ENCODE assay signal across 23 cellular contexts in the genomic region with DNA sequence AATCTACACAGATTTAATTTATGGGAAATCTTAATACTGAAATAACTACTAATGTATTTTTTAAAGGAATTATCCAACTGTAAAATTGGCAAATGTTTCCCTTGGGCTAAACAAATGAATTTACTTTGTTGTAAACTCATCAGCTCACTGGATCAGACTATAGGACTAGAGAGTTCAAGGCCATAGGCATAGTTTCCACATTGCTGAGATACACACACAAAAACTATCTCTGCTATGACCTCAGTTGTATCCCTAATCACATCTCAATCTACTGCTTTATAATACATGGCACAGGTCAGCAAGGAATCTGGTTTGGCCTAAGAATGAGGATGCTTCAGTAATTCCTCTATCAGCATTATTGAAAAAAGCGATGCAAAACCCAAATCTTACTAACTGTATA.
A peak's percentile ranks its signal among the peaks of the same experiment; 100 is the strongest.
DNase-seq lines count a peak whose midpoint lies in the region; ATAC-seq and TF ChIP-seq lines count a peak whose summit lies in the region.
"Had no signal": no experiment of that assay in that cellular context is flagged by ENCODE, and none has a peak within 500 bp of the region (broad histone marks: within the 10 kb centered on the region; RNA-seq: fewer than 3 reads in every experiment).

No MANE protein-coding gene starts in this region.

- POLR2A ChIA-PET in IMR-90 (lab: Charles Lee; ENCODE audit: unreplicated experiment) = no interaction called here

- H4K8ac ChIP-seq in IMR-90 (ENCODE audit: low read depth in 2 of 2, low read length in 2 of 2) = peak overlapping the region in 1 of 2 experiments; percentile 12; a peak in 1 of 4 replicates

- no peak for TF ChIP-seq RAD21 in IMR-90 (IDR thresholded peaks at IDR 0.05; ENCODE audit: low read length)

- no peaks in the 10 kb centered on the region for H3K27me3 Mint-ChIP-seq in activated CD8-positive, alpha-beta memory T cell treated with anti-CD3 and anti-CD28 coated beads, Interleukin-2, amount 10 ng/mL, durations not matched to agents 7 days and 5 days
- H3K27me3 Mint-ChIP-seq in activated T-helper 17 cell treated with anti-CD3 and anti-CD28 coated beads, Interleukin-2, amount 50 U/mL, for 72 hours = no peaks in the 10 kb centered on the region

- dilution Hi-C loops in IMR-90 (cut with HindIII; ENCODE audit: low sequenced_read_pairs, unreplicated experiment) = no loop called here

- DNase-seq in NCI-H1417 (lab: John Stamatoyannopoulos, UW) (peak in 2 of 3 experiments; percentile 20 to 85), NCI-H1417 treated with DMSO at 0.1 percent for 48 hours (lab: John Stamatoyannopoulos, UW) (no peak), IMR-90 (no peak), NOMO-1 (lab: John Stamatoyannopoulos, UW; ENCODE audit: unreplicated experiment in 2 of 2) (no peak)
- no peak for DNase-seq in activated CD8-positive, alpha-beta memory T cell treated with anti-CD3 and anti-CD28 coated beads, Interleukin-2, amount 10 ng/mL, durations not matched to agents 7 days and 5 days
- DNase-seq in activated CD8-positive, alpha-beta memory T cell treated with anti-CD3 and anti-CD28 coated beads, Interleukin-2, amount 50 U/mL, for 48 hours = no peak
- DNase-seq: ACHN, C1 segment of cervical spinal cord, DMS53, EL, GF-D8, MM.1S, NCI-H1048, NCI-H1436 treated with DMSO at 0.1 percent for 48 hours, NCI-H1930, NCI-H226, NCI-H510A treated with DMSO at 0.1 percent for 48 hours, NCI-H774, PC-3, Right ventricle myocardium superior had no signal

- peaks cover 7% of the 10 kb centered on the region for H3K9me3 Mint-ChIP-seq in activated CD8-positive, alpha-beta memory T cell treated with anti-CD3 and anti-CD28 coated beads, Interleukin-2, amount 10 ng/mL, durations not matched to agents 7 days and 5 days (ENCODE audit: low read depth)
- peaks cover 5% of the 10 kb centered on the region for H3K9me3 Mint-ChIP-seq in activated T-helper 17 cell treated with anti-CD3 and anti-CD28 coated beads, Interleukin-2, amount 50 U/mL, for 72 hours

- H2BK5ac ChIP-seq in IMR-90 (ENCODE audit: low read depth, low read length, poor library complexity, severe bottlenecking) = peak overlapping the region; percentile 12

- H2AK9ac ChIP-seq in IMR-90 (replicated peaks; ENCODE audit: low read depth, low read length, poor library complexity) = no peak overlapping the region

- peak overlapping the region; percentile 59 for H2BK120ac ChIP-seq in IMR-90 (ENCODE audit: low read depth, low read length)

- no peak for TF ChIP-seq CTCF in IMR-90 (conservative IDR thresholded peaks at IDR 0.05; ENCODE audit: low read depth, low read length)

- no peak overlapping the region; the same call in 1 of the 2 replicates for H4K5ac ChIP-seq in IMR-90 (ENCODE audit: low read depth, low read length)

- peak overlapping the region; percentile 18 for H3K27ac Mint-ChIP-seq in activated CD8-positive, alpha-beta memory T cell treated with anti-CD3 and anti-CD28 coated beads, Interleukin-2, amount 10 ng/mL, durations not matched to agents 7 days and 5 days
- peak overlapping the region; percentile 50 for H3K27ac Mint-ChIP-seq in activated T-helper 17 cell treated with anti-CD3 and anti-CD28 coated beads, Interleukin-2, amount 50 U/mL, for 72 hours

- no peak for TF ChIP-seq POLR2A in IMR-90 (IDR thresholded peaks at IDR 0.05; ENCODE audit: low read depth, low read length)

- no TSS peak for BruUV-seq in IMR-90 (replicated peaks; lab: Mats Ljungman, UMichigan)

- no peak overlapping the region for H4K91ac ChIP-seq in IMR-90 (ENCODE audit: insufficient read depth, low read depth, low read length)

- 0 out of 2 replicates have a peak overlapping the region, but pooled peaks have one; percentile 4 for H3K14ac ChIP-seq in IMR-90 (replicated peaks; ENCODE audit: low read depth, low read length)

- no peaks in the 10 kb centered on the region for H4K20me1 ChIP-seq in IMR-90 (ENCODE audit: insufficient read depth, low read length)

- H3K36me3 Mint-ChIP-seq in activated CD8-positive, alpha-beta memory T cell treated with anti-CD3 and anti-CD28 coated beads, Interleukin-2, amount 10 ng/mL, durations not matched to agents 7 days and 5 days = peaks cover 37% of the 10 kb centered on the region
- peaks cover 23% of the 10 kb centered on the region for H3K36me3 Mint-ChIP-seq in activated T-helper 17 cell treated with anti-CD3 and anti-CD28 coated beads, Interleukin-2, amount 50 U/mL, for 72 hours (ENCODE audit: low read depth)

- peak overlapping the region; percentile 30; the same call in 1 of the 2 replicates for H3K4ac ChIP-seq in IMR-90 (ENCODE audit: low read depth, low read length)

- H2BK20ac ChIP-seq in IMR-90 (ENCODE audit: low read depth, low read length) = peak overlapping the region; percentile 75; the same call in 1 of the 2 replicates

- no peak overlapping the region for H2AFZ ChIP-seq in IMR-90 (replicated peaks; ENCODE audit: low read length, poor library complexity)

- in situ Hi-C loops in IMR-90 (cut with MboI; ENCODE audit: low sequenced_read_pairs) = no loop called here

- no peak overlapping the region for H3K56ac ChIP-seq in IMR-90 (ENCODE audit: extremely low read depth, insufficient read depth, low read length)

- H3K18ac ChIP-seq in IMR-90 (ENCODE audit: low read depth, low read length) = peak overlapping the region; percentile 21; the same call in 1 of the 2 replicates

- no peak overlapping the region for H3K27ac ChIP-seq in IMR-90 (ENCODE audit: insufficient read depth, low read length)
- H3K27ac ChIP-seq: 22Rv1 had no signal

- intact Hi-C loops in IMR-90 (cut with micrococcal nuclease) = no loop called here

- H3K79me1 ChIP-seq in IMR-90 (ENCODE audit: low read depth in 1 of 2, low read length in 2 of 2) = no peaks in the 10 kb centered on the region; a peak in 1 of 4 replicates

- H2BK15ac ChIP-seq in IMR-90 (ENCODE audit: low read depth, low read length) = peak overlapping the region; percentile 6; the same call in 1 of the 3 replicates

- H3K23ac ChIP-seq in IMR-90 (ENCODE audit: low read depth, low read length) = peak overlapping the region; percentile 13; the same call in 1 of the 2 replicates

- H2AK5ac ChIP-seq in IMR-90 (ENCODE audit: low read depth, low read length) = 0 out of 2 replicates have a peak overlapping the region, but pooled peaks have one; percentile 10

- ATAC-seq in activated CD8-positive, alpha-beta memory T cell treated with anti-CD3 and anti-CD28 coated beads, Interleukin-2, amount 10 ng/mL, durations not matched to agents 7 days and 5 days = no peak
- ATAC-seq in IMR-90 (ENCODE audit: low read depth) = no peak
- ATAC-seq in activated T-helper 17 cell treated with anti-CD3 and anti-CD28 coated beads, Interleukin-2, amount 50 U/mL, for 72 hours (replicated peaks) = no peak
- no peak for ATAC-seq in HG02970 (IDR thresholded peaks at IDR 0.05; ENCODE audit: low FRiP score, unreplicated experiment)
- ATAC-seq: PC-3 had no signal

- WGBS in IMR-90 (ENCODE audit: extremely low coverage in 2 of 2, insufficient read length in 1 of 2), 2 experiments = no CpG with 5 or more reads among the region's 1 CpG

- peaks cover 58% of the 10 kb centered on the region for H3K4me1 Mint-ChIP-seq in activated CD8-positive, alpha-beta memory T cell treated with anti-CD3 and anti-CD28 coated beads, Interleukin-2, amount 10 ng/mL, durations not matched to agents 7 days and 5 days
- H3K4me1 Mint-ChIP-seq in activated T-helper 17 cell treated with anti-CD3 and anti-CD28 coated beads, Interleukin-2, amount 50 U/mL, for 72 hours = peaks cover 34% of the 10 kb centered on the region

- H3K9me3 ChIP-seq in IMR-90 (ENCODE audit: control insufficient read depth, insufficient read depth, low read length) = no peaks in the 10 kb centered on the region

- H3K4me1 ChIP-seq in IMR-90 (ENCODE audit: control insufficient read depth, insufficient read depth, low read length) = peaks cover 3% of the 10 kb centered on the region

- no peaks in the 10 kb centered on the region for H3K36me3 ChIP-seq in IMR-90 (ENCODE audit: control insufficient read depth, insufficient read depth, low read length)

- H3K4me3 ChIP-seq in IMR-90 (ENCODE audit: insufficient read depth, low read depth, low read length) = no peak overlapping the region

- no peak overlapping the region for H3K4me3 Mint-ChIP-seq in activated CD8-positive, alpha-beta memory T cell treated with anti-CD3 and anti-CD28 coated beads, Interleukin-2, amount 10 ng/mL, durations not matched to agents 7 days and 5 days
- no peak overlapping the region for H3K4me3 Mint-ChIP-seq in activated T-helper 17 cell treated with anti-CD3 and anti-CD28 coated beads, Interleukin-2, amount 50 U/mL, for 72 hours

- H3K4me2 ChIP-seq in IMR-90 (ENCODE audit: low read depth, low read length) = no peak overlapping the region

- CTCF ChIA-PET in activated CD8-positive, alpha-beta memory T cell treated with anti-CD3 and anti-CD28 coated beads, Interleukin-2, amount 10 ng/mL, durations not matched to agents 7 days and 5 days (lab: Charles Lee) = interaction anchor here (1.3 to 3.1 kb wide), 3 partner anchors 20 to 58 kb away, joined by 3 to 11 read pairs (median 3); no protein-coding TSS in a partner anchor
- CTCF ChIA-PET in IMR-90 (lab: Yijun Ruan, JAX) = no interaction called here

- H3K9ac ChIP-seq in IMR-90 (ENCODE audit: low read depth, low read length) = no peak overlapping the region

- H3K27me3 ChIP-seq in IMR-90 (ENCODE audit: control insufficient read depth, insufficient read depth, low read length) = no peaks in the 10 kb centered on the region

- H3K9me1 ChIP-seq in IMR-90 (ENCODE audit: insufficient read depth, low read length) = no peaks in the 10 kb centered on the region

TF ChIP-seq in IMR-90, 13 proteins besides CTCF, POLR2A, EP300 and RAD21:
- TF ChIP-seq MAFK (IDR thresholded peaks at IDR 0.05; ENCODE audit: low read depth, low read length) (no peak), SMC3 (IDR thresholded peaks at IDR 0.05; ENCODE audit: low read depth, low read length) (no peak), MXI1 (IDR thresholded peaks at IDR 0.05; ENCODE audit: borderline replicate concordance, low read depth, low read length) (no peak)
TF ChIP-seq in IMR-90: peak in this region for 0.

Comparison
In these comparisons a context has a peak if more than half of its experiments do, and no peak if none do; other contexts are left out.
1. DNase-seq: peak in NCI-H1417 (2 of 3); none in NCI-H1417 treated with DMSO at 0.1 percent for 48 hours (single experiment), activated CD8-positive, alpha-beta memory T cell treated with anti-CD3 and anti-CD28 coated beads, Interleukin-2, amount 10 ng/mL, durations not matched to agents 7 days and 5 days (single experiment), activated CD8-positive, alpha-beta memory T cell treated with anti-CD3 and anti-CD28 coated beads, Interleukin-2, amount 50 U/mL, for 48 hours (single experiment), IMR-90 (single experiment) and NOMO-1 (0 of 2).